ENCODE assay signal across 17 cellular contexts in genomic region chr21:41707231-41707988, GRCh38. TPM values are rescaled to one million over a fixed set of nuclear protein-coding genes. Genes with fewer than 3 reads are reported as not detected.
DNase-seq lines count a peak whose midpoint lies in the region; ATAC-seq and TF ChIP-seq lines count a peak whose summit lies in the region.
"Had no signal": no experiment of that assay in that cellular context is flagged by ENCODE, and none has a peak within 500 bp of the region (broad histone marks: within the 10 kb centered on the region; RNA-seq: fewer than 3 reads in every experiment).

No MANE protein-coding gene starts in this region.

- no peak overlapping the region for H3K27ac Mint-ChIP-seq in glutamatergic neuron (ENCODE audit: unreplicated experiment)
- H3K27ac Mint-ChIP-seq in activated naive CD8-positive, alpha-beta T cell treated with anti-CD3 and anti-CD28 coated beads for 36 hours, result no peak overlapping the region
- H3K27ac Mint-ChIP-seq: activated CD8-positive, alpha-beta T cell treated with anti-CD3 and anti-CD28 coated beads, Interleukin-2, amount 10 ng/mL, durations not matched to agents 7 days and 5 days; activated naive CD8-positive, alpha-beta T cell treated with anti-CD3 and anti-CD28 coated beads, Interleukin-2, amount 10 ng/mL, durations not matched to agents 7 days and 5 days; CD4-positive, CD25-positive, alpha-beta regulatory T cell; T-helper 1 cell treated with Interleukin-12 subunit alpha and Interleukin-12 subunit beta and Interleukin-4 antibody, amounts not matched to agents 30 μg/mL and 1 μg/mL, for 36 hours had no signal

- DNase-seq in DMS153 (lab: John Stamatoyannopoulos, UW) (peak; percentile 69), MM.1S (peak; percentile 25), colonic mucosa (peak; percentile 53), GF-D8 (lab: John Stamatoyannopoulos, UW) (no peak), glutamatergic neuron (no peak)
- no peak for DNase-seq in activated naive CD8-positive, alpha-beta T cell treated with anti-CD3 and anti-CD28 coated beads for 36 hours
- DNase-seq: activated CD8-positive, alpha-beta T cell treated with anti-CD3 and anti-CD28 coated beads, Interleukin-2, amount 10 ng/mL, durations not matched to agents 7 days and 5 days; activated naive CD8-positive, alpha-beta T cell treated with anti-CD3 and anti-CD28 coated beads, Interleukin-2, amount 10 ng/mL, durations not matched to agents 7 days and 5 days; CD4-positive, CD25-positive, alpha-beta regulatory T cell; HCEC 1CT; heart left ventricle; KBM-7; NCI-H526 treated with DMSO at 0.1 percent for 48 hours had no signal

- ATAC-seq in HG03565 (IDR thresholded peaks at IDR 0.05; ENCODE audit: unreplicated experiment), result no peak
- ATAC-seq: activated CD8-positive, alpha-beta T cell treated with anti-CD3 and anti-CD28 coated beads, Interleukin-2, amount 10 ng/mL, durations not matched to agents 7 days and 5 days; heart left ventricle had no signal

- no peaks in the 10 kb centered on the region for H3K36me3 ChIP-seq in MM.1S (replicated peaks; ENCODE audit: insufficient read depth, low read length)
- no peaks in the 10 kb centered on the region for H3K36me3 ChIP-seq in colonic mucosa
- H3K36me3 ChIP-seq in muscle layer of duodenum (ENCODE audit: control insufficient read depth in 1 of 2, insufficient read depth in 2 of 2, low read length in 2 of 2), result no peaks in the 10 kb centered on the region
- H3K36me3 ChIP-seq: heart left ventricle, upper lobe of left lung had no signal

- H3K4me1 Mint-ChIP-seq in glutamatergic neuron (ENCODE audit: low read depth, unreplicated experiment), result peaks cover 6% of the 10 kb centered on the region
- H3K4me1 Mint-ChIP-seq in activated naive CD8-positive, alpha-beta T cell treated with anti-CD3 and anti-CD28 coated beads for 36 hours, result peaks cover 11% of the 10 kb centered on the region

- no peak overlapping the region for H2AFZ ChIP-seq in MM.1S (ENCODE audit: low read length)

- H3K27ac ChIP-seq in MM.1S (ENCODE audit: low read length) (no peak overlapping the region), colonic mucosa (peak overlapping the region; percentile 78), muscle layer of duodenum (ENCODE audit: low read length) (peak overlapping the region; percentile 21)
- H3K27ac ChIP-seq: heart left ventricle, upper lobe of left lung had no signal

- intact Hi-C loops in colonic mucosa (cut with DNase I), result no loop called here

- H3K27me3 ChIP-seq in MM.1S (replicated peaks; ENCODE audit: insufficient read depth, low read length) (peaks cover 40% of the 10 kb centered on the region), colonic mucosa (no peaks in the 10 kb centered on the region), muscle layer of duodenum (ENCODE audit: low read depth, low read length) (peaks cover 6% of the 10 kb centered on the region)

- no peaks in the 10 kb centered on the region for H3K9me2 ChIP-seq in MM.1S (replicated peaks; ENCODE audit: insufficient read depth, low read length)

- TF ChIP-seq CTCF in MM.1S (IDR thresholded peaks at IDR 0.05; ENCODE audit: low read length), result no peak
- no peak for TF ChIP-seq CTCF in colonic mucosa (IDR thresholded peaks at IDR 0.05)
- no peak for TF ChIP-seq CTCF in glutamatergic neuron (IDR thresholded peaks at IDR 0.05; ENCODE audit: partially characterized antibody, unreplicated experiment)

- peaks cover 4% of the 10 kb centered on the region for H3K9me3 Mint-ChIP-seq in glutamatergic neuron (ENCODE audit: unreplicated experiment)
- H3K9me3 Mint-ChIP-seq in activated naive CD8-positive, alpha-beta T cell treated with anti-CD3 and anti-CD28 coated beads for 36 hours, result peaks cover 8% of the 10 kb centered on the region

- peaks cover 5% of the 10 kb centered on the region for H3K27me3 Mint-ChIP-seq in glutamatergic neuron (ENCODE audit: unreplicated experiment)
- peaks cover 38% of the 10 kb centered on the region for H3K27me3 Mint-ChIP-seq in activated naive CD8-positive, alpha-beta T cell treated with anti-CD3 and anti-CD28 coated beads for 36 hours

- no peaks in the 10 kb centered on the region for H3K9me3 ChIP-seq in MM.1S (replicated peaks; ENCODE audit: insufficient read depth, low read length)
- H3K9me3 ChIP-seq in colonic mucosa, result no peaks in the 10 kb centered on the region
- no peaks in the 10 kb centered on the region for H3K9me3 ChIP-seq in muscle layer of duodenum (ENCODE audit: control insufficient read depth in 1 of 2, low read length in 2 of 2)
- H3K9me3 ChIP-seq: upper lobe of left lung had no signal

- H4K20me1 ChIP-seq in MM.1S (ENCODE audit: insufficient read depth, low read length), result no peaks in the 10 kb centered on the region

- H3K9ac ChIP-seq in MM.1S (ENCODE audit: low read length), result no peak overlapping the region
- peak overlapping the region in 1 of 2 donors; percentile 48 for H3K9ac ChIP-seq in colonic mucosa (ENCODE audit: low read depth in 2 of 2, low read length in 2 of 2)

- H3K4me3 ChIP-seq in MM.1S (ENCODE audit: low read length) (no peak overlapping the region), colonic mucosa (no peak overlapping the region), muscle layer of duodenum (ENCODE audit: low read depth in 1 of 2, low read length in 2 of 2) (no peak overlapping the region)
- H3K4me3 ChIP-seq: heart left ventricle, upper lobe of left lung had no signal

- H3K4me1 ChIP-seq in MM.1S (ENCODE audit: low read length) (no peaks in the 10 kb centered on the region), colonic mucosa (peaks cover 4% of the 10 kb centered on the region), muscle layer of duodenum (ENCODE audit: control insufficient read depth in 1 of 2, insufficient read depth in 2 of 2, low read length in 2 of 2) (no peaks in the 10 kb centered on the region)
- H3K4me1 ChIP-seq: heart left ventricle, upper lobe of left lung had no signal

- no peak overlapping the region for H3K4me3 Mint-ChIP-seq in glutamatergic neuron (ENCODE audit: unreplicated experiment)
- no peak overlapping the region for H3K4me3 Mint-ChIP-seq in activated naive CD8-positive, alpha-beta T cell treated with anti-CD3 and anti-CD28 coated beads for 36 hours
- H3K4me3 Mint-ChIP-seq: activated CD8-positive, alpha-beta T cell treated with anti-CD3 and anti-CD28 coated beads, Interleukin-2, amount 10 ng/mL, durations not matched to agents 7 days and 5 days; activated naive CD8-positive, alpha-beta T cell treated with anti-CD3 and anti-CD28 coated beads, Interleukin-2, amount 10 ng/mL, durations not matched to agents 7 days and 5 days; CD4-positive, CD25-positive, alpha-beta regulatory T cell; T-helper 1 cell treated with Interleukin-12 subunit alpha and Interleukin-12 subunit beta and Interleukin-4 antibody, amounts not matched to agents 30 μg/mL and 1 μg/mL, for 36 hours had no signal

- peaks cover 5% of the 10 kb centered on the region for H3K36me3 Mint-ChIP-seq in glutamatergic neuron (ENCODE audit: unreplicated experiment)
- H3K36me3 Mint-ChIP-seq in activated naive CD8-positive, alpha-beta T cell treated with anti-CD3 and anti-CD28 coated beads for 36 hours, result no peaks in the 10 kb centered on the region
- H3K36me3 Mint-ChIP-seq: activated naive CD8-positive, alpha-beta T cell treated with anti-CD3 and anti-CD28 coated beads, Interleukin-2, amount 10 ng/mL, durations not matched to agents 7 days and 5 days had no signal

- no peaks in the 10 kb centered on the region for H3K79me2 ChIP-seq in MM.1S (ENCODE audit: low read length)

- no peaks in the 10 kb centered on the region for H3F3A ChIP-seq in MM.1S (ENCODE audit: insufficient read depth, low read length)

- no peak overlapping the region for H3K4me2 ChIP-seq in MM.1S (ENCODE audit: low read depth, low read length)

RNA-seq across cellular contexts. Expression of gene RIPK4, which starts 59.4 kb away (rescaled TPM):
- total RNA-seq in colonic mucosa (10 to 100 TPM; 10.1 to 10.5 TPM), glutamatergic neuron (ENCODE audit: unreplicated experiment) (2.9 TPM)
- total RNA-seq in activated naive CD8-positive, alpha-beta T cell treated with anti-CD3 and anti-CD28 coated beads for 36 hours, result under 1 TPM; 0.62 to 0.76 TPM
- total RNA-seq: activated CD8-positive, alpha-beta T cell treated with anti-CD3 and anti-CD28 coated beads, Interleukin-2, amount 10 ng/mL, durations not matched to agents 7 days and 5 days had no signal

Comparison
In these comparisons a context has a peak if more than half of its experiments do, and no peak if none do; other contexts are left out.
1. DNase-seq: peak in DMS153 (single experiment), MM.1S (single experiment) and colonic mucosa (single experiment); none in GF-D8 (single experiment), glutamatergic neuron (single experiment) and activated naive CD8-positive, alpha-beta T cell treated with anti-CD3 and anti-CD28 coated beads for 36 hours (single experiment).